Comparison of ENCODE assay signal across 12 cellular contexts in genomic region chr5:157748740-157749461, GRCh38. TPM values are rescaled to one million over a fixed set of nuclear protein-coding genes. Genes with fewer than 3 reads are reported as not detected.
DNase-seq lines count a peak whose midpoint lies in the region; ATAC-seq and TF ChIP-seq lines count a peak whose summit lies in the region.
"Had no signal": no experiment of that assay in that cellular context is flagged by ENCODE, and none has a peak within 500 bp of the region (broad histone marks: within the 10 kb centered on the region; RNA-seq: fewer than 3 reads in every experiment).

No MANE protein-coding gene starts in this region.

- peaks cover 6% of the 10 kb centered on the region for H3K36me3 Mint-ChIP-seq in osteocyte (ENCODE audit: unreplicated experiment)

- no peak for TF ChIP-seq CTCF in osteocyte (IDR thresholded peaks at IDR 0.05)

- no peaks in the 10 kb centered on the region for H3K27me3 Mint-ChIP-seq in osteocyte (ENCODE audit: unreplicated experiment)
- H3K27me3 Mint-ChIP-seq: stimulated activated naive CD8-positive, alpha-beta T cell treated with anti-CD3 and anti-CD28 coated beads, Interleukin-15, amount 100 ng/mL, for 72 hours had no signal

- peak overlapping the region; percentile 59 for H3K27ac Mint-ChIP-seq in osteocyte (ENCODE audit: unreplicated experiment)
- H3K27ac Mint-ChIP-seq: stimulated activated naive CD8-positive, alpha-beta T cell treated with anti-CD3 and anti-CD28 coated beads, Interleukin-15, amount 100 ng/mL, for 72 hours had no signal

- H3K9me3 Mint-ChIP-seq in osteocyte (ENCODE audit: unreplicated experiment) = no peaks in the 10 kb centered on the region
- H3K9me3 Mint-ChIP-seq: nephron; stimulated activated naive CD8-positive, alpha-beta T cell treated with anti-CD3 and anti-CD28 coated beads, Interleukin-15, amount 100 ng/mL, for 72 hours had no signal

- intact Hi-C loops in posterior vena cava (cut with DNase I) = no loop called here

- DNase-seq in GM03348 (ENCODE audit: low spot score) = peak; percentile 86
- peak; percentile 70 for DNase-seq in M059J (ENCODE audit: low read depth)
- DNase-seq in dermis blood vessel endothelial cell = peak; percentile 27
- no peak for DNase-seq in osteocyte (ENCODE audit: extremely low spot score, unreplicated experiment)
- no peak for DNase-seq in stimulated activated naive CD4-positive, alpha-beta T cell treated with Interleukin-2 at 50 U/mL for 16 hours (lab: John Stamatoyannopoulos, UW)
- DNase-seq in posterior vena cava (ENCODE audit: low spot score) = no peak
- DNase-seq: NCI-H1092 treated with DMSO at 0.1 percent for 48 hours; stimulated activated naive CD8-positive, alpha-beta T cell treated with anti-CD3 and anti-CD28 coated beads, Interleukin-15, amount 100 ng/mL, for 72 hours had no signal

- ATAC-seq in HG02870 (IDR thresholded peaks at IDR 0.05; ENCODE audit: unreplicated experiment) (no peak), HG03196 (IDR thresholded peaks at IDR 0.05; ENCODE audit: unreplicated experiment) (no peak)
- ATAC-seq: HCT116; stimulated activated naive CD8-positive, alpha-beta T cell treated with anti-CD3 and anti-CD28 coated beads, Interleukin-15, amount 100 ng/mL, for 72 hours had no signal

- H3K4me3 Mint-ChIP-seq in osteocyte (ENCODE audit: unreplicated experiment) = no peak overlapping the region
- H3K4me3 Mint-ChIP-seq: nephron; stimulated activated naive CD8-positive, alpha-beta T cell treated with anti-CD3 and anti-CD28 coated beads, Interleukin-15, amount 100 ng/mL, for 72 hours had no signal

- peaks cover 47% of the 10 kb centered on the region for H3K4me1 Mint-ChIP-seq in osteocyte (ENCODE audit: unreplicated experiment)

RNA-seq across cellular contexts. Expression of gene LSM11, which starts 5.4 kb away (rescaled TPM):
- total RNA-seq in M059J (2014; rRNA removed; shearing (Covaris generic)) = 3.0 and 5.1 TPM in 2 replicates
- total RNA-seq in dermis blood vessel endothelial cell (8.9 and 11.2 TPM in 2 replicates), osteocyte (7.2 TPM in 2 replicates), posterior vena cava (1 to 10 TPM; 5.8 to 8.1 TPM)

RNA-seq across cellular contexts. Expression of gene THG1L, which starts 17.7 kb away (rescaled TPM):
- 6.1 and 14.4 TPM in 2 replicates for total RNA-seq in M059J (2014; rRNA removed; shearing (Covaris generic))
- total RNA-seq in dermis blood vessel endothelial cell (4.4 and 7.1 TPM in 2 replicates), osteocyte (14.6 and 15.6 TPM in 2 replicates), posterior vena cava (1 to 10 TPM; 7.4 to 8.4 TPM)

Comparison
In these comparisons a context has a peak if more than half of its experiments do, and no peak if none do; other contexts are left out.
1. DNase-seq: peak in GM03348 (single experiment), M059J (single experiment) and dermis blood vessel endothelial cell (single experiment); none in osteocyte (single experiment), stimulated activated naive CD4-positive, alpha-beta T cell treated with Interleukin-2 at 50 U/mL for 16 hours (single experiment) and posterior vena cava (single experiment).